9 cellular contexts compared by ENCODE assay signal in genomic region chr10:3471927-3472704, GRCh38.
DNase-seq lines count a peak whose midpoint lies in the region; ATAC-seq lines count a peak whose summit lies in the region.
"Had no signal": no experiment of that assay in that cellular context is flagged by ENCODE, and none has a peak within 500 bp of the region (broad histone marks: within the 10 kb centered on the region; RNA-seq: fewer than 3 reads in every experiment).

No MANE protein-coding gene starts in this region.

- H3K9ac ChIP-seq in GM23248: peak overlapping the region; percentile 79

- H3K27ac Mint-ChIP-seq in activated naive CD8-positive, alpha-beta T cell: peak overlapping the region; percentile 17

- H3F3A ChIP-seq in GM23248 (ENCODE audit: insufficient read depth): peaks cover 39% of the 10 kb centered on the region

- peaks cover 7% of the 10 kb centered on the region for H3K27me3 Mint-ChIP-seq in activated naive CD8-positive, alpha-beta T cell

- in situ Hi-C loops in GM23248 (cut with MboI): no loop called here

- H4K20me1 ChIP-seq in GM23248 (ENCODE audit: insufficient read depth): no peaks in the 10 kb centered on the region

- H3K4me1 ChIP-seq in GM23248 (ENCODE audit: insufficient read depth): peaks cover 34% of the 10 kb centered on the region

- H3K36me3 ChIP-seq in GM23248 (ENCODE audit: low read depth) (no peaks in the 10 kb centered on the region), MG63 (no peaks in the 10 kb centered on the region)
- H3K36me3 ChIP-seq: cardiac muscle cell had no signal

- H3K4me1 Mint-ChIP-seq in activated naive CD8-positive, alpha-beta T cell (ENCODE audit: low read depth): peaks cover 35% of the 10 kb centered on the region

- H3K36me3 Mint-ChIP-seq in activated naive CD8-positive, alpha-beta T cell: no peaks in the 10 kb centered on the region

- H3K4me3 Mint-ChIP-seq in activated naive CD8-positive, alpha-beta T cell: peak overlapping the region; percentile 82

- peak overlapping the region; percentile 81 for H2AFZ ChIP-seq in GM23248

- no peaks in the 10 kb centered on the region for H3K9me2 ChIP-seq in GM23248 (ENCODE audit: insufficient read depth)

- ATAC-seq in HG02678 (IDR thresholded peaks at IDR 0.05; ENCODE audit: unreplicated experiment): no peak
- ATAC-seq in HG02885 (IDR thresholded peaks at IDR 0.05; ENCODE audit: poor library complexity, unreplicated experiment): no peak

- 30% methylated on average over 19 of the region's 19 CpGs for WGBS in GM23248 (ENCODE audit: low coverage in 1 of 2, low lambda C conversion rate in 2 of 2, missing lambda C conversion rate in 2 of 2), 2 experiments

- H3K27me3 ChIP-seq in GM23248 (replicated peaks; ENCODE audit: insufficient read depth) (no peaks in the 10 kb centered on the region), MG63 (no peaks in the 10 kb centered on the region)
- H3K27me3 ChIP-seq: cardiac muscle cell had no signal

- DNase-seq in GM23248 (peak; percentile 53), inferior parietal cortex (ENCODE audit: extremely low spot score) (peak; percentile 80), NCI-H1930 (lab: John Stamatoyannopoulos, UW) (no peak), MG63 (no peak)

- H3K4me3 ChIP-seq in GM23248: peak overlapping the region; percentile 68
- peak overlapping the region in 3 of 7 experiments; percentile 18 to 23 (median 20) for H3K4me3 ChIP-seq in skin epidermis
- no peak overlapping the region for H3K4me3 ChIP-seq in MG63
- H3K4me3 ChIP-seq: cardiac muscle cell had no signal

- no peaks in the 10 kb centered on the region for H3K79me2 ChIP-seq in GM23248 (ENCODE audit: insufficient read depth)

- H3K27ac ChIP-seq in GM23248 (peak overlapping the region; percentile 79), skin epidermis (peak overlapping the region in 20 of 21 experiments; percentile 60 to 97 (median 90))
- H3K27ac ChIP-seq: cardiac muscle cell had no signal

- peak overlapping the region; percentile 94 for H3K4me2 ChIP-seq in GM23248 (ENCODE audit: unreplicated experiment)

- no peaks in the 10 kb centered on the region for H3K9me3 ChIP-seq in GM23248 (ENCODE audit: low read depth)
- H3K9me3 ChIP-seq in MG63: no peaks in the 10 kb centered on the region

- no peaks in the 10 kb centered on the region for H3K9me3 Mint-ChIP-seq in activated naive CD8-positive, alpha-beta T cell (ENCODE audit: low read depth)

Comparison
In these comparisons a context has a peak if more than half of its experiments do, and no peak if none do; other contexts are left out.
1. DNase-seq: peak in GM23248 (single experiment) and inferior parietal cortex (single experiment); none in NCI-H1930 (0 of 2) and MG63 (single experiment).